Comparison of ENCODE assay signal across 1 cellular context in genomic region chr5:34718516-34718915, GRCh38.
TF ChIP-seq lines count a peak whose summit lies in the region.

No MANE protein-coding gene starts in this region.

TF ChIP-seq in endothelial cell of umbilical vein, 7 proteins besides CTCF, POLR2A, EP300 and RAD21:
- no peak for TF ChIP-seq FOS (IDR thresholded peaks at IDR 0.05; ENCODE audit: borderline replicate concordance, insufficient read depth, low read length)
- no peak for TF ChIP-seq MAX (IDR thresholded peaks at IDR 0.05; ENCODE audit: insufficient read depth, insufficient read length)
- TF ChIP-seq GATA2 (IDR thresholded peaks at IDR 0.05; ENCODE audit: insufficient read depth, insufficient read length, low read depth, low read length): no peak
- TF ChIP-seq EZH2 (IDR thresholded peaks at IDR 0.05; ENCODE audit: borderline replicate concordance, low read depth, low read length, severe bottlenecking): no peak
- TF ChIP-seq MYC (IDR thresholded peaks at IDR 0.05; ENCODE audit: low read depth, low read length): no peak
- TF ChIP-seq POLR2AphosphoS5 (IDR thresholded peaks at IDR 0.05; ENCODE audit: insufficient read depth, low read depth, low read length): no peak
- no peak for TF ChIP-seq JUN (IDR thresholded peaks at IDR 0.05; ENCODE audit: borderline replicate concordance, insufficient read depth, insufficient read length, low read depth)
